ENCODE assay signal across 20 cellular contexts in genomic region chr3:36444909-36445308, GRCh38.
A peak's percentile ranks its signal among the peaks of the same experiment; 100 is the strongest.
DNase-seq lines count a peak whose midpoint lies in the region; ATAC-seq, FAIRE-seq and TF ChIP-seq lines count a peak whose summit lies in the region.
"Had no signal": no experiment of that assay in that cellular context is flagged by ENCODE, and none has a peak within 500 bp of the region (broad histone marks: within the 10 kb centered on the region; RNA-seq: fewer than 3 reads in every experiment).

No MANE protein-coding gene starts in this region.

- no peaks in the 10 kb centered on the region for H3K36me3 ChIP-seq in A673 (ENCODE audit: insufficient read depth, low read length, poor library complexity, severe bottlenecking)
- H3K36me3 ChIP-seq: colonic mucosa, thoracic aorta had no signal

- CTCF ChIA-PET in A673 (lab: Charles Lee), result no interaction called here

- H3K4me3 ChIP-seq in epithelial cell of proximal tubule (ENCODE audit: low read depth, low read length), result no peak overlapping the region
- no peak overlapping the region for H3K4me3 ChIP-seq in A673 (ENCODE audit: low read depth, low read length, poor library complexity, severe bottlenecking)
- H3K4me3 ChIP-seq: colonic mucosa, thoracic aorta had no signal

- POLR2A ChIA-PET in A673 (lab: Charles Lee; ENCODE audit: low non-redundant PET), result no interaction called here

- ATAC-seq in activated CD4-positive, CD25-positive, alpha-beta regulatory T cell treated with anti-CD3 and anti-CD28 coated beads, Interleukin-2, amount 50 U/mL, for 24 hours, result peak; percentile 57 to 63
- ATAC-seq: activated CD8-positive, alpha-beta T cell treated with anti-CD3 and anti-CD28 coated beads, Interleukin-2, amount 10 ng/mL, durations not matched to agents 7 days and 5 days; left colon had no signal

- no peaks in the 10 kb centered on the region for H3K9me3 ChIP-seq in A673 (ENCODE audit: low read depth, low read length, poor library complexity, severe bottlenecking)
- H3K9me3 ChIP-seq: colonic mucosa, thoracic aorta had no signal

- FAIRE-seq in urothelium cell line (lab: Jason Lieb, UNC), result no peak

- TF ChIP-seq CTCF in epithelial cell of proximal tubule (conservative IDR thresholded peaks at IDR 0.05; ENCODE audit: low read depth, low read length) (no peak), A673 (conservative IDR thresholded peaks at IDR 0.05; ENCODE audit: low read depth, low read length) (no peak)

- BruUV-seq in A673 (replicated peaks; lab: Mats Ljungman, UMichigan), result no TSS peak

- no peak for DNase-seq in activated CD4-positive, CD25-positive, alpha-beta regulatory T cell (lab: John Stamatoyannopoulos, UW)
- DNase-seq in RPMI7951 (ENCODE audit: low read depth) (peak; percentile 33), epithelial cell of proximal tubule (ENCODE audit: low read depth) (peak; percentile 38), urothelium cell line (ENCODE audit: low spot score) (peak; percentile 23), midbrain (lab: John Stamatoyannopoulos, UW) (no peak), A673 (ENCODE audit: low spot score) (no peak), MV-4-11 (lab: John Stamatoyannopoulos, UW) (no peak)
- DNase-seq: activated CD8-positive, alpha-beta T cell treated with anti-CD3 and anti-CD28 coated beads, Interleukin-2, amount 10 ng/mL, durations not matched to agents 7 days and 5 days; amniotic stem cell; colonic mucosa; erythroblast; hippocampal formation; left colon; NCI-H1694; NCI-H524; occipital lobe; stimulated activated CD4-positive, alpha-beta T cell treated with anti-CD3 and anti-CD28 coated beads, Interleukin-4, amount 100 ng/mL, for 24 hours had no signal

- no peak overlapping the region for H3K27ac ChIP-seq in A673 (ENCODE audit: low read depth, low read length, poor library complexity, severe bottlenecking)
- H3K27ac ChIP-seq: 22Rv1, colonic mucosa, thoracic aorta had no signal

- no peaks in the 10 kb centered on the region for H3K27me3 ChIP-seq in A673 (replicated peaks; ENCODE audit: insufficient read depth, low read depth, low read length, poor library complexity)
- H3K27me3 ChIP-seq: colonic mucosa had no signal

- intact Hi-C loops in A673 (cut with micrococcal nuclease; ENCODE audit: unreplicated experiment), result no loop called here

- no peaks in the 10 kb centered on the region for H3K4me1 ChIP-seq in A673 (ENCODE audit: insufficient read depth, low read length, poor library complexity, severe bottlenecking)
- H3K4me1 ChIP-seq: colonic mucosa had no signal

Comparison
In these comparisons a context has a peak if more than half of its experiments do, and no peak if none do; other contexts are left out.
1. DNase-seq: peak in RPMI7951 (single experiment), epithelial cell of proximal tubule (single experiment) and urothelium cell line (single experiment); none in activated CD4-positive, CD25-positive, alpha-beta regulatory T cell (0 of 4), midbrain (single experiment), A673 (single experiment) and MV-4-11 (single experiment).